In genomic region chr22:23237201-23237798, GRCh38 we compare ENCODE assay signal across 8 cellular contexts. TPM values are rescaled to one million over a fixed set of nuclear protein-coding genes. Genes with fewer than 3 reads are reported as not detected.
A peak's percentile ranks its signal among the peaks of the same experiment; 100 is the strongest.
DNase-seq lines count a peak whose midpoint lies in the region; ATAC-seq and TF ChIP-seq lines count a peak whose summit lies in the region.

No MANE protein-coding gene starts in this region.

- H3K9me3 Mint-ChIP-seq in stimulated activated naive CD8-positive, alpha-beta T cell treated with anti-CD3 and anti-CD28 coated beads, Interleukin-15, amount 100 ng/mL, for 72 hours: peaks cover 0 to 8% of the 10 kb centered on the region in 2 donors

- peaks cover 0 to 71% (median 30%) of the 10 kb centered on the region in 12 donors for H3K4me1 ChIP-seq in heart left ventricle
- H3K4me1 ChIP-seq in Karpas-422 (ENCODE audit: low read length): peaks cover 54% of the 10 kb centered on the region

- 21 to 46% (median 37%) methylated on average over 12 to 16 of the region's 16 CpGs for WGBS in heart left ventricle, 4 donors

- no peak for TF ChIP-seq POLR2A in heart left ventricle (IDR thresholded peaks at IDR 0.05)

- H2AFZ ChIP-seq in Karpas-422 (ENCODE audit: low read length): no peak overlapping the region

- no peaks in the 10 kb centered on the region for H4K20me1 ChIP-seq in Karpas-422 (ENCODE audit: insufficient read depth, low read depth, low read length)

- H3K79me2 ChIP-seq in Karpas-422 (ENCODE audit: low read length): peaks cover 72% of the 10 kb centered on the region

- peak; percentile 56 to 78 (median 72) for ATAC-seq in heart left ventricle
- ATAC-seq in stimulated activated naive CD8-positive, alpha-beta T cell treated with anti-CD3 and anti-CD28 coated beads, Interleukin-15, amount 100 ng/mL, for 72 hours: no peak
- no peak for ATAC-seq in HG02588 (IDR thresholded peaks at IDR 0.05; ENCODE audit: unreplicated experiment)

- no peaks in the 10 kb centered on the region for H3K36me3 ChIP-seq in heart left ventricle
- 0 out of 2 replicates have a peak, but pooled peaks cover 4% of the 10 kb centered on the region for H3K36me3 ChIP-seq in Karpas-422 (ENCODE audit: insufficient read depth, low read length)

- H3K9me3 ChIP-seq in heart left ventricle (no peaks in the 10 kb centered on the region), Karpas-422 (ENCODE audit: low read length) (no peaks in the 10 kb centered on the region)

- H3K27ac Mint-ChIP-seq in stimulated activated naive CD8-positive, alpha-beta T cell treated with anti-CD3 and anti-CD28 coated beads, Interleukin-15, amount 100 ng/mL, for 72 hours: peak overlapping the region; percentile 22 to 50

- no peak overlapping the region for H3K4me3 ChIP-seq in heart left ventricle
- H3K4me3 ChIP-seq in Karpas-422 (ENCODE audit: low read length): no peak overlapping the region

- TF ChIP-seq CTCF in heart left ventricle (IDR thresholded peaks at IDR 0.05): no peak

- H3K4me3 Mint-ChIP-seq in stimulated activated naive CD8-positive, alpha-beta T cell treated with anti-CD3 and anti-CD28 coated beads, Interleukin-15, amount 100 ng/mL, for 72 hours: peak overlapping the region; percentile 40 to 44

- intact Hi-C loops in heart left ventricle (cut with DNase I): loop anchor here in 4 of 10 donors (2.0 to 5.0 kb wide), 3 partner anchors 35 to 56 kb away; partner anchors contain the start of gene BCR (in 3 of the 4)

- no peak overlapping the region for H3K9ac ChIP-seq in Karpas-422 (ENCODE audit: low read length)

- H3K27ac ChIP-seq in heart left ventricle (peak overlapping the region in 9 of 12 donors; percentile 4 to 61 (median 20)), Karpas-422 (ENCODE audit: low read length) (no peak overlapping the region)

- H3K9me2 ChIP-seq in Karpas-422 (replicated peaks; ENCODE audit: insufficient read depth, low read length): no peaks in the 10 kb centered on the region

- H3K27me3 ChIP-seq in heart left ventricle: no peaks in the 10 kb centered on the region
- no peaks in the 10 kb centered on the region for H3K27me3 ChIP-seq in Karpas-422 (ENCODE audit: low read length)

- DNase-seq in NCI-H1436 (lab: John Stamatoyannopoulos, UW) (peak; percentile 33), NCI-H1436 treated with DMSO at 0.1 percent for 48 hours (lab: John Stamatoyannopoulos, UW) (no peak), SHP77 treated with DMSO at 0.1 percent for 48 hours (lab: John Stamatoyannopoulos, UW) (peak; percentile 43), heart left ventricle (peak; percentile 83 to 93 (median 87)), Karpas-422 (no peak), SKM-1 (lab: John Stamatoyannopoulos, UW; ENCODE audit: unreplicated experiment) (no peak)
- no peak for DNase-seq in stimulated activated naive CD8-positive, alpha-beta T cell treated with anti-CD3 and anti-CD28 coated beads, Interleukin-15, amount 100 ng/mL, for 72 hours

- peaks cover 91% of the 10 kb centered on the region for H3K4me1 Mint-ChIP-seq in stimulated activated naive CD8-positive, alpha-beta T cell treated with anti-CD3 and anti-CD28 coated beads, Interleukin-15, amount 100 ng/mL, for 72 hours

- no peaks in the 10 kb centered on the region for H3K27me3 Mint-ChIP-seq in stimulated activated naive CD8-positive, alpha-beta T cell treated with anti-CD3 and anti-CD28 coated beads, Interleukin-15, amount 100 ng/mL, for 72 hours

- H3K4me2 ChIP-seq in Karpas-422 (ENCODE audit: low read depth, low read length, poor library complexity, severe bottlenecking): no peak overlapping the region

RNA-seq across cellular contexts. Expression of gene BCR, which starts 57.0 kb away (rescaled TPM):
- 10 to 100 TPM; 24.0 to 51.1 (median 29.3) TPM for total RNA-seq in heart left ventricle
- polyA plus RNA-seq in heart left ventricle: 10 to 100 TPM; 12.6 to 22.4 TPM
- total RNA-seq in Karpas-422 (2014; rRNA removed; shearing (Covaris generic); ENCODE audit: low replicate concordance): 29.7 and 40.5 TPM in 2 replicates

Comparison
In these comparisons a context has a peak if more than half of its experiments do, and no peak if none do; other contexts are left out.
1. DNase-seq: peak in NCI-H1436 (single experiment), SHP77 treated with DMSO at 0.1 percent for 48 hours (single experiment) and heart left ventricle (5 of 5); none in NCI-H1436 treated with DMSO at 0.1 percent for 48 hours (single experiment), stimulated activated naive CD8-positive, alpha-beta T cell treated with anti-CD3 and anti-CD28 coated beads, Interleukin-15, amount 100 ng/mL, for 72 hours (0 of 2), Karpas-422 (single experiment) and SKM-1 (single experiment).
2. ATAC-seq: peak in heart left ventricle (4 of 4); none in stimulated activated naive CD8-positive, alpha-beta T cell treated with anti-CD3 and anti-CD28 coated beads, Interleukin-15, amount 100 ng/mL, for 72 hours (single experiment) and HG02588 (single experiment).